Comparison of ENCODE assay signal across 26 cellular contexts in the genomic region with DNA sequence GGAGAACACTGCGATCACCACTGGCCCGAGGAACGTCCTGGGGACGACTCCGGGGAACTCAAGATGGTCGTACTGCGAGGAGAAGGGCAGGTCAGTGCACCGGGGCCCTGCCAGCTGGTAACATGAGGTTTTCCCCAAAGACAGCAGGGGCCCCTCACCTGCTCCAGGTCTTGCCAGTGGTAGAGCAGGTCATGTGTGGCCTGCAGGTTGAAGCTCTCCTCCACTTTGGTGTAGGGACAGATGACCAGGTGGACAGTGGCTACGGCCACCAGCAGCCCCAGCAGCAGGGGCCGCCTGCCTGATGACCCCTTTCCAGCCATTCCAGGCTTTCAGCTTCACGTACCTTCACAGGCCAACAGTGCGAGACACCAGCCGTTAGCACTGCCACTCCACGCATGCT.
"Had no signal": no experiment of that assay in that cellular context is flagged by ENCODE, and none has a peak within 500 bp of the region (broad histone marks: within the 10 kb centered on the region; RNA-seq: fewer than 3 reads in every experiment).

No MANE protein-coding gene starts in this region.

- H3K4me1 ChIP-seq: colonic mucosa, foreskin keratinocyte had no signal

- H3K27me3 Mint-ChIP-seq: central memory CD8-positive, alpha-beta T cell; dendritic cell treated with granulocyte-macrophage colony-stimulating factor and Interleukin-4, amounts not matched to agents 40 ng/mL and 50 ng/mL, for 4 days; naive thymus-derived CD8-positive, alpha-beta T cell; type B pancreatic cell had no signal

- H2AFZ ChIP-seq: hepatocyte had no signal

- H3K4me2 ChIP-seq: hepatocyte, smooth muscle cell had no signal

- H3K9me3 ChIP-seq: colonic mucosa, esophagus muscularis mucosa, gastroesophageal sphincter, heart left ventricle, left lung, pancreas, right lobe of liver, stomach, thyroid gland had no signal

- ATAC-seq: foreskin keratinocyte; gastroesophageal sphincter; heart left ventricle; left cardiac atrium; left lung; naive thymus-derived CD8-positive, alpha-beta T cell; pancreas; right lobe of liver; stimulated activated effector memory CD8-positive, alpha-beta T cell treated with anti-CD3 and anti-CD28 coated beads, Interleukin-12 subunit alpha, Interleukin-12 subunit beta, amount 100 ng/mL, for 72 hours had no signal

- DNase-seq: colonic mucosa; effector memory CD4-positive, alpha-beta T cell; foreskin keratinocyte; heart left ventricle; left cardiac atrium; left lung; mammary epithelial cell; mesendoderm; naive thymus-derived CD8-positive, alpha-beta T cell; nucleus accumbens; retina; stimulated activated CD4-positive, alpha-beta T cell treated with anti-CD3 and anti-CD28 coated beads, Interleukin-2, amount 100 ng/mL, for 24 hours; stimulated activated CD4-positive, alpha-beta T cell treated with anti-CD3 and anti-CD28 coated beads, Interleukin-4, amount 100 ng/mL, for 24 hours; stimulated activated naive CD4-positive, alpha-beta T cell treated with Interleukin-2 at 50 U/mL for 16 hours; stomach had no signal

- H3K4me3 Mint-ChIP-seq: central memory CD8-positive, alpha-beta T cell; dendritic cell treated with granulocyte-macrophage colony-stimulating factor and Interleukin-4, amounts not matched to agents 40 ng/mL and 50 ng/mL, for 4 days; stimulated activated effector memory CD8-positive, alpha-beta T cell treated with anti-CD3 and anti-CD28 coated beads, Interleukin-12 subunit alpha, Interleukin-12 subunit beta, amount 100 ng/mL, for 72 hours; type B pancreatic cell had no signal

- H3K9me3 Mint-ChIP-seq: central memory CD8-positive, alpha-beta T cell; dendritic cell treated with granulocyte-macrophage colony-stimulating factor and Interleukin-4, amounts not matched to agents 40 ng/mL and 50 ng/mL, for 4 days; naive thymus-derived CD8-positive, alpha-beta T cell; stimulated activated effector memory CD8-positive, alpha-beta T cell treated with anti-CD3 and anti-CD28 coated beads, Interleukin-12 subunit alpha, Interleukin-12 subunit beta, amount 100 ng/mL, for 72 hours; type B pancreatic cell had no signal

- H3K27ac ChIP-seq: colonic mucosa, esophagus muscularis mucosa, foreskin keratinocyte, gastroesophageal sphincter, heart left ventricle, hepatocyte, left lung, pancreas, right lobe of liver, stomach had no signal

- H3K27ac Mint-ChIP-seq: dendritic cell treated with granulocyte-macrophage colony-stimulating factor and Interleukin-4, amounts not matched to agents 40 ng/mL and 50 ng/mL, for 4 days; stimulated activated effector memory CD8-positive, alpha-beta T cell treated with anti-CD3 and anti-CD28 coated beads, Interleukin-12 subunit alpha, Interleukin-12 subunit beta, amount 100 ng/mL, for 72 hours; type B pancreatic cell had no signal

- H3K36me3 ChIP-seq: colonic mucosa had no signal

- H3K4me3 ChIP-seq: colonic mucosa, esophagus muscularis mucosa, gastroesophageal sphincter, heart left ventricle, hepatocyte, left lung, pancreas, right lobe of liver, smooth muscle cell, stomach, thyroid gland had no signal

- H3K36me3 Mint-ChIP-seq: type B pancreatic cell had no signal

- H3K27me3 ChIP-seq: colonic mucosa, esophagus muscularis mucosa, foreskin keratinocyte, gastroesophageal sphincter, heart left ventricle, hepatocyte, left lung, pancreas, right lobe of liver, stomach, thyroid gland had no signal
